12 cellular contexts compared by ENCODE assay signal in the genomic region with DNA sequence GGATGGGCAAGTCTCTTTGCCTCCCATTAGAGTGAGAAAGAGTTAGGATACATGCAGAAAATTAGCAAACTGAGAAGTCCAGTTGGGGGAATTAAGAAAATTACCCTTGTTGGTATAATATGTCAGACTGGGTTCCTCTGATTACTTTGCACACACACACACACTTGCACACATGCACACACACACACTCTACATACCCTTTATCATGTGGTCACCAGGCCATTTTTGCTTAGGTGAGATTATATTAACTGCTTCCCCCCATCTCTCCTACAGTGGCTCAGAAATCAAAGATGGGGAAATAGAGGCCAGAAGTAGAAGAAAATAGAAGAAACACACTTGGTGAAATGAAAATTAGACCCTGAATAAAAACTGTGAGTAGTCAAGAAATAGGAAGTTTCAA. TPM values are rescaled to one million over a fixed set of nuclear protein-coding genes. Genes with fewer than 3 reads are reported as not detected.
A peak's percentile ranks its signal among the peaks of the same experiment; 100 is the strongest.
DNase-seq lines count a peak whose midpoint lies in the region; TF ChIP-seq lines count a peak whose summit lies in the region.
"Had no signal": no experiment of that assay in that cellular context is flagged by ENCODE, and none has a peak within 500 bp of the region (broad histone marks: within the 10 kb centered on the region; RNA-seq: fewer than 3 reads in every experiment).

No MANE protein-coding gene starts in this region.

- TF ChIP-seq CTCF in DOHH2 (IDR thresholded peaks at IDR 0.05; ENCODE audit: low read depth, low read length, poor library complexity, severe bottlenecking), result no peak
- no peak for TF ChIP-seq CTCF in OCI-LY3 (IDR thresholded peaks at IDR 0.05; ENCODE audit: low read depth, low read length)
- TF ChIP-seq CTCF in esophagus muscularis mucosa (IDR thresholded peaks at IDR 0.05), result no peak
- TF ChIP-seq CTCF in spleen (IDR thresholded peaks at IDR 0.05 in 8 of 11, conservative IDR thresholded peaks at IDR 0.05 in 3 of 11), result no peak

- DNase-seq in esophagus muscularis mucosa (ENCODE audit: extremely low spot score), result no peak
- DNase-seq in spleen, result no peak
- DNase-seq in DMS 273 (lab: John Stamatoyannopoulos, UW; ENCODE audit: unreplicated experiment), result no peak
- DNase-seq in nucleus accumbens (lab: John Stamatoyannopoulos, UW), result no peak
- no peak for DNase-seq in activated CD4-positive, alpha-beta T cell treated with anti-CD3 and anti-CD28 coated beads for 4 hours
- DNase-seq: activated CD4-positive, alpha-beta T cell treated with anti-CD3 and anti-CD28 coated beads, Interleukin-2, amount 10 ng/mL, durations not matched to agents 7 days and 5 days; mucosa of descending colon; right lobe of liver had no signal

- intact Hi-C loops in esophagus muscularis mucosa (cut with DNase I) (no loop called here), spleen (cut with DNase I; ENCODE audit: low total_unique reads) (no loop called here)

- H3K9me3 ChIP-seq in DOHH2 (ENCODE audit: control insufficient read depth, insufficient read depth, low read length) (no peaks in the 10 kb centered on the region), OCI-LY3 (ENCODE audit: insufficient read depth, low read length) (no peaks in the 10 kb centered on the region), esophagus muscularis mucosa (no peaks in the 10 kb centered on the region), spleen (no peaks in the 10 kb centered on the region)
- H3K9me3 ChIP-seq: mucosa of descending colon, right lobe of liver, suprapubic skin had no signal

- TF ChIP-seq EP300 in esophagus muscularis mucosa (IDR thresholded peaks at IDR 0.05), result no peak

- H2AFZ ChIP-seq in OCI-LY3 (ENCODE audit: low read depth, low read length), result no peak overlapping the region

- H3K4me2 ChIP-seq in DOHH2 (ENCODE audit: low read length) (peak overlapping the region; percentile 98), OCI-LY3 (ENCODE audit: low read length) (peak overlapping the region; percentile 90)

- H3K27me3 ChIP-seq in DOHH2 (ENCODE audit: control insufficient read depth, low read length) (no peaks in the 10 kb centered on the region), OCI-LY3 (ENCODE audit: low read depth, low read length) (peaks cover 18% of the 10 kb centered on the region), esophagus muscularis mucosa (no peaks in the 10 kb centered on the region), spleen (replicated peaks in 1 of 7) (peaks cover 0 to 14% (median 0%) of the 10 kb centered on the region in 7 donors)
- H3K27me3 ChIP-seq: right lobe of liver, suprapubic skin had no signal

- H3K27ac ChIP-seq in DOHH2 (ENCODE audit: low read depth, low read length) (peak overlapping the region; percentile 51), OCI-LY3 (ENCODE audit: low read length) (no peak overlapping the region), esophagus muscularis mucosa (replicated peaks in 1 of 4) (peak overlapping the region; percentile 98 to 100 (median 98)), spleen (peak overlapping the region in 7 of 8 donors; percentile 87 to 99 (median 96))
- H3K27ac ChIP-seq: HL-60, suprapubic skin had no signal

- H3K4me1 ChIP-seq in DOHH2 (ENCODE audit: control insufficient read depth, low read length), result peaks cover 82% of the 10 kb centered on the region
- H3K4me1 ChIP-seq in OCI-LY3 (ENCODE audit: low read length), result peaks cover 41% of the 10 kb centered on the region
- H3K4me1 ChIP-seq in esophagus muscularis mucosa, result peaks cover 51 to 88% (median 82%) of the 10 kb centered on the region in 4 donors
- H3K4me1 ChIP-seq in spleen, result peaks cover 45 to 96% (median 88%) of the 10 kb centered on the region in 6 donors

- TF ChIP-seq POLR2A in esophagus muscularis mucosa (IDR thresholded peaks at IDR 0.05; ENCODE audit: low read depth) (no peak), spleen (IDR thresholded peaks at IDR 0.05) (no peak)

- H3K79me2 ChIP-seq in DOHH2 (ENCODE audit: control insufficient read depth, low read length) (peaks cover 46% of the 10 kb centered on the region), OCI-LY3 (ENCODE audit: low read length) (peaks cover 12% of the 10 kb centered on the region)

- 0 out of 2 replicates have a peak overlapping the region, but pooled peaks have one; percentile 54 for H3K9ac ChIP-seq in OCI-LY3 (ENCODE audit: low read length)

- peak overlapping the region; percentile 87 for H3K4me3 ChIP-seq in DOHH2 (ENCODE audit: low read length)
- peak overlapping the region; percentile 87 for H3K4me3 ChIP-seq in OCI-LY3 (ENCODE audit: low read length)
- H3K4me3 ChIP-seq in esophagus muscularis mucosa, result no peak overlapping the region
- H3K4me3 ChIP-seq in spleen, result no peak overlapping the region
- H3K4me3 ChIP-seq: mucosa of descending colon had no signal

- H3K36me3 ChIP-seq in DOHH2 (ENCODE audit: control insufficient read depth, low read length), result peaks cover 17% of the 10 kb centered on the region; the same call in 1 of the 2 replicates
- no peaks in the 10 kb centered on the region for H3K36me3 ChIP-seq in OCI-LY3 (replicated peaks; ENCODE audit: low read depth, low read length)
- H3K36me3 ChIP-seq in esophagus muscularis mucosa, result no peaks in the 10 kb centered on the region
- no peaks in the 10 kb centered on the region for H3K36me3 ChIP-seq in spleen
- H3K36me3 ChIP-seq: right lobe of liver, suprapubic skin had no signal

- H3F3A ChIP-seq in DOHH2 (ENCODE audit: control insufficient read depth, insufficient read depth), result peaks cover 28% of the 10 kb centered on the region

- H3K9me2 ChIP-seq in DOHH2 (replicated peaks; ENCODE audit: control insufficient read depth, low read length), result no peaks in the 10 kb centered on the region

- H4K20me1 ChIP-seq in DOHH2 (ENCODE audit: control insufficient read depth, insufficient read depth, low read depth, low read length) (no peaks in the 10 kb centered on the region), OCI-LY3 (ENCODE audit: insufficient read depth, low read length) (no peaks in the 10 kb centered on the region)

RNA-seq across cellular contexts. Expression of gene LIX1L, which starts 0.9 kb away (rescaled TPM):
- total RNA-seq in esophagus muscularis mucosa, result 10 to 100 TPM; 33.2 to 55.0 (median 41.7) TPM
- total RNA-seq in spleen, result 10 to 100 TPM; 35.1 to 52.9 (median 39.5) TPM
- polyA plus RNA-seq in spleen, result 10 to 100 TPM; 11.0 to 17.8 (median 14.4) TPM

RNA-seq across cellular contexts. Expression of gene ANKRD34A, which starts 5.6 kb away (rescaled TPM):
- total RNA-seq in esophagus muscularis mucosa, result 1 to 10 TPM in 3 of 4 donors, under 1 TPM in 1; 0.66 to 1.7 (median 1.3) TPM
- total RNA-seq in spleen, result 1 to 10 TPM in 5 of 7 donors, under 1 TPM in 2; 0.79 to 3.1 (median 1.2) TPM
- polyA plus RNA-seq in spleen, result under 1 TPM; 0.57 to 0.99 (median 0.62) TPM

RNA-seq across cellular contexts. Expression of gene POLR3GL, which starts 5.8 kb away (rescaled TPM):
- total RNA-seq in esophagus muscularis mucosa (10 to 100 TPM; 29.0 to 41.5 (median 35.5) TPM), spleen (10 to 100 TPM; 22.1 to 34.0 (median 31.1) TPM)
- polyA plus RNA-seq in spleen, result 10 to 100 TPM; 55.6 to 69.2 (median 63.0) TPM

RNA-seq across cellular contexts. Expression of gene RBM8A, which starts 31.4 kb away (rescaled TPM):
- total RNA-seq in esophagus muscularis mucosa (100 to 1,000 TPM in 1 of 4 donors, 10 to 100 TPM in 3; 42.8 to 119 (median 69.7) TPM), spleen (100 to 1,000 TPM; 111 to 187 (median 122) TPM)
- polyA plus RNA-seq in spleen, result 100 to 1,000 TPM in 2 of 3 donors, 10 to 100 TPM in 1; 87.0 to 117 (median 101) TPM

RNA-seq across cellular contexts. Expression of gene TXNIP, which starts 37.6 kb away (rescaled TPM):
- total RNA-seq in esophagus muscularis mucosa (1,000 to 10,000 TPM; 1,186 to 4,171 (median 2,482) TPM), spleen (1,000 to 10,000 TPM in 5 of 7 donors, 100 to 1,000 TPM in 2; 622 to 2,368 (median 1,747) TPM)
- 100 to 1,000 TPM; 446 to 779 (median 670) TPM for polyA plus RNA-seq in spleen

Comparison
In these comparisons a context has a peak if more than half of its experiments do, and no peak if none do; other contexts are left out.
1. H3K4me3 ChIP-seq: peak in DOHH2 (single experiment) and OCI-LY3 (single experiment); none in esophagus muscularis mucosa (0 of 4) and spleen (0 of 8).